ENCODE assay signal across 8 cellular contexts in genomic region chr15:43517354-43518072, GRCh38. TPM values are rescaled to one million over a fixed set of nuclear protein-coding genes. Genes with fewer than 3 reads are reported as not detected.
DNase-seq lines count a peak whose midpoint lies in the region; ATAC-seq and TF ChIP-seq lines count a peak whose summit lies in the region.

Gene MAP1A, plus strand, starts transcription at chr15:43517608. Its CDS starts 3,866 bp downstream, at chr15:43521474.

- no peak for TF ChIP-seq RAD21 in IMR-90 (IDR thresholded peaks at IDR 0.05; ENCODE audit: low read length)

- H2BK5ac ChIP-seq in IMR-90 (ENCODE audit: low read depth, low read length, poor library complexity, severe bottlenecking) = peak within 1 kb of the TSS; percentile 92

- peak within 1 kb of the TSS; percentile 95 for H4K91ac ChIP-seq in IMR-90 (ENCODE audit: insufficient read depth, low read depth, low read length)

- no CpG with 5 or more reads among the region's 15 CpGs for whole genome bisulfite sequencing in IMR-90 (ENCODE audit: extremely low coverage in 2 of 2, insufficient read length in 1 of 2), 2 experiments
- under 1% methylated on average over 15 of the region's 15 CpGs for WGBS in right cardiac atrium

- dilution Hi-C loops in IMR-90 (cut with HindIII; ENCODE audit: low sequenced_read_pairs, unreplicated experiment) = no loop called here

- peak; percentile 72 for DNase-seq in AG10803 (ENCODE audit: low read depth)
- DNase-seq in IMR-90 = peak; percentile 71
- peak; percentile 87 for DNase-seq in adipocyte (ENCODE audit: low read depth)
- DNase-seq in right cardiac atrium = peak; percentile 68 to 88 (median 87)
- DNase-seq in posterior vena cava (ENCODE audit: low spot score) = peak; percentile 88
- DNase-seq in CD1c-positive myeloid dendritic cell (ENCODE audit: extremely low spot score) = no peak
- DNase-seq in stimulated activated CD4-positive, alpha-beta T cell treated with anti-CD3 and anti-CD28 coated beads, Interleukin-15, amount 100 ng/mL, for 24 hours = no peak

- intact Hi-C loops in IMR-90 (cut with micrococcal nuclease) = loop anchor here (1.0 to 10.0 kb wide), 3 partner anchors 25 to 257 kb away; partner anchors contain the start of genes ELL3 and TP53BP1
- intact Hi-C loops in right cardiac atrium (cut with DNase I) = no loop called here
- intact Hi-C loops in posterior vena cava (cut with DNase I) = loop anchor here in 1 of 2 donors (5.0 kb wide), 1 partner anchor 1565 kb away; no protein-coding TSS in a partner anchor

- H3K9me1 ChIP-seq in IMR-90 (ENCODE audit: insufficient read depth, low read length) = peaks cover 36% of the 10 kb centered on the region

- H3K4ac ChIP-seq in IMR-90 (ENCODE audit: low read depth, low read length) = peak within 1 kb of the TSS; percentile 100

- H3K9me3 ChIP-seq in IMR-90 (ENCODE audit: control insufficient read depth, insufficient read depth, low read length) (no peaks in the 10 kb centered on the region), adipocyte (ENCODE audit: control insufficient read depth, low read length) (no peaks in the 10 kb centered on the region), right cardiac atrium (ENCODE audit: control insufficient read depth, low read length) (no peaks in the 10 kb centered on the region)

- H3K4me1 ChIP-seq in IMR-90 (ENCODE audit: control insufficient read depth, insufficient read depth, low read length) (peaks cover 20% of the 10 kb centered on the region), adipocyte (ENCODE audit: control insufficient read depth, insufficient read depth, low read length) (peaks cover 45% of the 10 kb centered on the region), right cardiac atrium (ENCODE audit: control insufficient read depth, insufficient read depth, low read length) (peaks cover 5% of the 10 kb centered on the region)

- peak; percentile 72 for ATAC-seq in IMR-90 (ENCODE audit: low read depth)
- peak; percentile 52 to 66 for ATAC-seq in right cardiac atrium
- ATAC-seq in HG02973 (IDR thresholded peaks at IDR 0.05; ENCODE audit: unreplicated experiment) = no peak

- TF ChIP-seq POLR2A in IMR-90 (IDR thresholded peaks at IDR 0.05; ENCODE audit: low read depth, low read length) = 0 out of 2 replicates have a peak, but pooled peaks have one; percentile 19

- H3K14ac ChIP-seq in IMR-90 (replicated peaks; ENCODE audit: low read depth, low read length) = peak within 1 kb of the TSS; percentile 100

- H2AK9ac ChIP-seq in IMR-90 (replicated peaks; ENCODE audit: low read depth, low read length, poor library complexity) = peak within 1 kb of the TSS; percentile 100

- peak within 1 kb of the TSS; percentile 51 to 97 for H4K8ac ChIP-seq in IMR-90 (ENCODE audit: low read depth in 2 of 2, low read length in 2 of 2)

- POLR2A ChIA-PET in IMR-90 (lab: Charles Lee; ENCODE audit: unreplicated experiment) = interaction anchor here (0.5 kb wide), 1 partner anchor 25 kb away, joined by 3 read pairs; the partner anchor contains the start of gene TP53BP1

- H2BK120ac ChIP-seq in IMR-90 (ENCODE audit: low read depth, low read length) = peak within 1 kb of the TSS; percentile 95

- H3K4me3 ChIP-seq in AG10803 (ENCODE audit: low read length) (peak within 1 kb of the TSS; percentile 98), IMR-90 (ENCODE audit: insufficient read depth, low read depth, low read length) (peak within 1 kb of the TSS; percentile 79), adipocyte (ENCODE audit: low read length) (peak within 1 kb of the TSS; percentile 95), right cardiac atrium (ENCODE audit: low read length) (peak within 1 kb of the TSS; percentile 46)

- peak within 1 kb of the TSS; percentile 100 for H2AK5ac ChIP-seq in IMR-90 (ENCODE audit: low read depth, low read length)

- peak within 1 kb of the TSS; percentile 68 for H3K18ac ChIP-seq in IMR-90 (ENCODE audit: low read depth, low read length)

- H2AFZ ChIP-seq in IMR-90 (replicated peaks; ENCODE audit: low read length, poor library complexity) = peak within 1 kb of the TSS; percentile 92

- no TSS peak for BruUV-seq in IMR-90 (replicated peaks; lab: Mats Ljungman, UMichigan)

- peaks cover 33 to 68% of the 10 kb centered on the region in 2 experiments for H3K79me1 ChIP-seq in IMR-90 (ENCODE audit: low read depth in 1 of 2, low read length in 2 of 2)

- in situ Hi-C loops in IMR-90 (cut with MboI; ENCODE audit: low sequenced_read_pairs) = no loop called here

- H3K56ac ChIP-seq in IMR-90 (ENCODE audit: extremely low read depth, insufficient read depth, low read length) = peak within 1 kb of the TSS; percentile 98

- H4K5ac ChIP-seq in IMR-90 (ENCODE audit: low read depth, low read length) = peak within 1 kb of the TSS; percentile 47

- peaks cover 32% of the 10 kb centered on the region for H4K20me1 ChIP-seq in IMR-90 (ENCODE audit: insufficient read depth, low read length)

- H3K27ac ChIP-seq in IMR-90 (ENCODE audit: insufficient read depth, low read length) (peak within 1 kb of the TSS; percentile 81), right cardiac atrium (ENCODE audit: low read length) (peak within 1 kb of the TSS; percentile 83)

- H2BK15ac ChIP-seq in IMR-90 (ENCODE audit: low read depth, low read length) = peak within 1 kb of the TSS; percentile 91; the same call in 2 of the 3 replicates

- H3K27me3 ChIP-seq in IMR-90 (ENCODE audit: control insufficient read depth, insufficient read depth, low read length) (no peaks in the 10 kb centered on the region), adipocyte (replicated peaks; ENCODE audit: control insufficient read depth, insufficient read depth, low read length) (no peaks in the 10 kb centered on the region), right cardiac atrium (ENCODE audit: control insufficient read depth, insufficient read depth) (no peaks in the 10 kb centered on the region)

- CTCF ChIA-PET in IMR-90 (lab: Yijun Ruan, JAX) = no interaction called here

- H3K36me3 ChIP-seq in IMR-90 (ENCODE audit: control insufficient read depth, insufficient read depth, low read length) (peaks cover 20% of the 10 kb centered on the region), adipocyte (ENCODE audit: control insufficient read depth, insufficient read depth, low read length, severe bottlenecking) (peaks cover 23% of the 10 kb centered on the region)

- H2BK20ac ChIP-seq in IMR-90 (ENCODE audit: low read depth, low read length) = peak within 1 kb of the TSS; percentile 94

- H3K9ac ChIP-seq in IMR-90 (ENCODE audit: low read depth, low read length) (peak within 1 kb of the TSS; percentile 83), adipocyte (ENCODE audit: low read length) (peak within 1 kb of the TSS; percentile 93)

- H3K4me2 ChIP-seq in IMR-90 (ENCODE audit: low read depth, low read length) = peak within 1 kb of the TSS; percentile 77

- H3K23ac ChIP-seq in IMR-90 (ENCODE audit: low read depth, low read length) = peak within 1 kb of the TSS; percentile 99

- TF ChIP-seq CTCF in AG10803 (conservative IDR thresholded peaks at IDR 0.05; ENCODE audit: low read length) (peak; percentile 17; the same call in 1 of the 2 replicates), IMR-90 (conservative IDR thresholded peaks at IDR 0.05; ENCODE audit: low read depth, low read length) (no peak)

TF ChIP-seq in IMR-90, 13 proteins besides CTCF, POLR2A, EP300 and RAD21:
- TF ChIP-seq NFE2L2 (IDR thresholded peaks at IDR 0.05; ENCODE audit: low read depth, low read length) (no peak; the same call in 1 of the 2 replicates), MAZ (IDR thresholded peaks at IDR 0.05; ENCODE audit: borderline replicate concordance, low read depth, low read length) (peak; percentile 70; the same call in 1 of the 2 replicates), MXI1 (IDR thresholded peaks at IDR 0.05; ENCODE audit: borderline replicate concordance, low read depth, low read length) (peak; percentile 20; the same call in 1 of the 2 replicates)

RNA-seq across cellular contexts. Expression of gene MAP1A, which starts in this region (rescaled TPM):
- total RNA-seq in IMR-90 (2012; rRNA removed) (47.2 and 48.2 TPM in 2 replicates), right cardiac atrium (10 to 100 TPM; 39.5 to 87.6 (median 58.9) TPM), posterior vena cava (10 to 100 TPM; 66.8 to 67.7 TPM)
- polyA plus RNA-seq in IMR-90 (2012; rRNA removed) (28.7 and 31.3 TPM in 2 replicates), right cardiac atrium (29.7 TPM)
- 15.3 and 17.4 TPM in 2 replicates for polyA plus RNA-seq in IMR-90 (2012; cell fraction: cytosol; rRNA removed)
- polyA plus RNA-seq in IMR-90 (2012; cell fraction: nucleus; rRNA removed; ENCODE audit: low replicate concordance) = 12.7 and 15.8 TPM in 2 replicates

Comparison
In these comparisons a context has a peak if more than half of its experiments do, and no peak if none do; other contexts are left out.
1. DNase-seq: peak in AG10803 (single experiment), IMR-90 (single experiment), adipocyte (single experiment), right cardiac atrium (3 of 3) and posterior vena cava (single experiment); none in CD1c-positive myeloid dendritic cell (single experiment) and stimulated activated CD4-positive, alpha-beta T cell treated with anti-CD3 and anti-CD28 coated beads, Interleukin-15, amount 100 ng/mL, for 24 hours (single experiment).
2. H3K4me3 ChIP-seq: peak in every context shown above with its lines; median percentile 98 in AG10803; 95 in adipocyte; 79 in IMR-90; 46 in right cardiac atrium.